12 cellular contexts compared by ENCODE assay signal in the genomic region with DNA sequence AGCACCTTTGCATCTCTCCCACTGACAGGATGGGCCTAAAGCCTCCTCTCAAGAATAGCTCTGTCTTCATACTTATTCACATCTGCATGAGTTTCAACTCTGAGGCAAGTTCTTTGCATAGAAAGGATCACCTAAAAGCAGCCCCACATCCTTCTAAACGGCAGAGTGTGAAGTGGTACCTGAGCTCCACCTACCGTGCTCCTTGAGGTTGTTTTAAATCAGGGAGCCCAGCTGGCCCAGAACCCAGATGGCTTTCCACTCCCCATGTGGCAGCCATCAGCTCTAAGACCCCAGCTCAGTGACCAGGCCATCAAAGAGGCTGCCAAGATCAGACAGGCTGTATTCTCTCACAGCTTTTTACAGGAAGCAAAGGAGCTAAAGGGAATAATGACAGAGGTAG.
DNase-seq lines count a peak whose midpoint lies in the region; TF ChIP-seq lines count a peak whose summit lies in the region.
"Had no signal": no experiment of that assay in that cellular context is flagged by ENCODE, and none has a peak within 500 bp of the region (broad histone marks: within the 10 kb centered on the region; RNA-seq: fewer than 3 reads in every experiment).

No MANE protein-coding gene starts in this region.

- H4K20me1 ChIP-seq in Karpas-422 (ENCODE audit: insufficient read depth, low read depth, low read length): no peaks in the 10 kb centered on the region

- H3K36me3 ChIP-seq in Karpas-422 (ENCODE audit: insufficient read depth, low read length) (no peaks in the 10 kb centered on the region), iPS DF 6.9 (ENCODE audit: control insufficient read depth, insufficient read depth, low read length) (no peaks in the 10 kb centered on the region), left ventricle myocardium inferior (no peaks in the 10 kb centered on the region)
- H3K36me3 ChIP-seq: lower lobe of right lung, SJCRH30 had no signal

- H3K4me2 ChIP-seq in Karpas-422 (ENCODE audit: low read depth, low read length, poor library complexity, severe bottlenecking): no peak overlapping the region

- intact Hi-C loops in left ventricle myocardium inferior (cut with micrococcal nuclease): no loop called here

- H3K79me2 ChIP-seq in Karpas-422 (ENCODE audit: low read length): no peaks in the 10 kb centered on the region

- no peak overlapping the region for H3K27ac ChIP-seq in Karpas-422 (ENCODE audit: low read length)
- H3K27ac ChIP-seq in iPS DF 6.9 (ENCODE audit: low read length): no peak overlapping the region
- H3K27ac ChIP-seq in left ventricle myocardium inferior (replicated peaks): no peak overlapping the region
- H3K27ac ChIP-seq: lower lobe of right lung, SJCRH30, testis had no signal

- no peaks in the 10 kb centered on the region for H3K9me2 ChIP-seq in Karpas-422 (replicated peaks; ENCODE audit: insufficient read depth, low read length)

- H3K9ac ChIP-seq in Karpas-422 (ENCODE audit: low read length): no peak overlapping the region

- H3K4me3 ChIP-seq in GM12865 (ENCODE audit: low read depth, low read length): no peak overlapping the region
- no peak overlapping the region for H3K4me3 ChIP-seq in Karpas-422 (ENCODE audit: low read length)
- no peak overlapping the region for H3K4me3 ChIP-seq in iPS DF 6.9 (ENCODE audit: low read length)
- H3K4me3 ChIP-seq in left ventricle myocardium inferior: no peak overlapping the region
- H3K4me3 ChIP-seq: lower lobe of right lung, SJCRH30, testis had no signal

- peak; percentile 5 for DNase-seq in GM12865 (ENCODE audit: low read depth)
- DNase-seq in Karpas-422: peak; percentile 43
- peak; percentile 16 for DNase-seq in RPMI8226
- DNase-seq in iPS DF 6.9 (ENCODE audit: low read depth, low spot score): peak; percentile 60
- no peak for DNase-seq in NCI-H2081 (lab: John Stamatoyannopoulos, UW)
- no peak for DNase-seq in left ventricle myocardium inferior
- no peak for DNase-seq in kidney tubule cell (ENCODE audit: low spot score)
- DNase-seq: activated effector memory CD4-positive, alpha-beta T cell treated with anti-CD3 and anti-CD28 coated beads, Interleukin-2, amount 50 U/mL, for 16 hours; DMS79 treated with DMSO at 0.1 percent for 48 hours; lower lobe of right lung; testis had no signal

- no CpG with 5 or more reads among the region's 2 CpGs for WGBS in iPS DF 6.9 (ENCODE audit: insufficient coverage, insufficient read length)

- H3K9me3 ChIP-seq in Karpas-422 (ENCODE audit: low read length) (peaks cover 8% of the 10 kb centered on the region; the same call in 1 of the 2 replicates), iPS DF 6.9 (ENCODE audit: control insufficient read depth, insufficient read depth, low read length) (no peaks in the 10 kb centered on the region), left ventricle myocardium inferior (replicated peaks) (no peaks in the 10 kb centered on the region)
- H3K9me3 ChIP-seq: lower lobe of right lung, SJCRH30, testis had no signal

- H3K4me1 ChIP-seq in Karpas-422 (ENCODE audit: low read length): no peaks in the 10 kb centered on the region
- H3K4me1 ChIP-seq in iPS DF 6.9 (ENCODE audit: control insufficient read depth, insufficient read depth, low read length): no peaks in the 10 kb centered on the region
- H3K4me1 ChIP-seq in left ventricle myocardium inferior: no peaks in the 10 kb centered on the region
- H3K4me1 ChIP-seq: lower lobe of right lung, testis had no signal

- H3K27me3 ChIP-seq in Karpas-422 (ENCODE audit: low read length): no peaks in the 10 kb centered on the region
- H3K27me3 ChIP-seq in iPS DF 6.9 (ENCODE audit: control insufficient read depth, insufficient read depth, low read length): no peaks in the 10 kb centered on the region
- H3K27me3 ChIP-seq in left ventricle myocardium inferior (ENCODE audit: low read depth): no peaks in the 10 kb centered on the region
- H3K27me3 ChIP-seq: SJCRH30, testis had no signal

- no peak overlapping the region for H2AFZ ChIP-seq in Karpas-422 (ENCODE audit: low read length)

- no peak for TF ChIP-seq CTCF in GM12865 (IDR thresholded peaks at IDR 0.05; ENCODE audit: insufficient read depth, low read depth, low read length, missing control alignments)
- TF ChIP-seq CTCF in left ventricle myocardium inferior (IDR thresholded peaks at IDR 0.05; ENCODE audit: borderline replicate concordance): no peak

Comparison
In these comparisons a context has a peak if more than half of its experiments do, and no peak if none do; other contexts are left out.
1. DNase-seq: peak in GM12865 (single experiment), Karpas-422 (single experiment), RPMI8226 (single experiment) and iPS DF 6.9 (single experiment); none in NCI-H2081 (0 of 2), left ventricle myocardium inferior (single experiment) and kidney tubule cell (single experiment).